19 cellular contexts compared by ENCODE assay signal in genomic region chr6:100267721-100268123, GRCh38.
A peak's percentile ranks its signal among the peaks of the same experiment; 100 is the strongest.
DNase-seq lines count a peak whose midpoint lies in the region; ATAC-seq and TF ChIP-seq lines count a peak whose summit lies in the region.
"Had no signal": no experiment of that assay in that cellular context is flagged by ENCODE, and none has a peak within 500 bp of the region (broad histone marks: within the 10 kb centered on the region; RNA-seq: fewer than 3 reads in every experiment).

No MANE protein-coding gene starts in this region.

- no peak for TF ChIP-seq CTCF in nephron (IDR thresholded peaks at IDR 0.05; ENCODE audit: unreplicated experiment in 3 of 3)

- no peaks in the 10 kb centered on the region for H3K9me3 Mint-ChIP-seq in nephron
- H3K9me3 Mint-ChIP-seq in stimulated activated naive B cell treated with anti-CD40 and anti-IgM and Interleukin-4, amounts not matched to agents 10 μg/mL and 1 μg/mL and 100 μg/mL, for 72 hours = no peaks in the 10 kb centered on the region
- H3K9me3 Mint-ChIP-seq: activated naive CD4-positive, alpha-beta T cell treated with anti-CD3 and anti-CD28 coated beads, Interleukin-2, amount 50 U/mL, for 24 hours; CD4-positive, alpha-beta T cell had no signal

- no peak overlapping the region for H3K27ac ChIP-seq in GM23248
- H3K27ac ChIP-seq: cardiac muscle cell, right atrium auricular region, SK-N-MC had no signal

- H3K27ac Mint-ChIP-seq in nephron = peak overlapping the region in 2 of 3 experiments; percentile 4 to 79
- H3K27ac Mint-ChIP-seq in stimulated activated naive B cell treated with anti-CD40 and anti-IgM and Interleukin-4, amounts not matched to agents 10 μg/mL and 1 μg/mL and 100 μg/mL, for 72 hours = no peak overlapping the region
- H3K27ac Mint-ChIP-seq: activated naive CD4-positive, alpha-beta T cell treated with anti-CD3 and anti-CD28 coated beads, Interleukin-2, amount 50 U/mL, for 24 hours; CD4-positive, alpha-beta T cell had no signal

- H3K4me2 ChIP-seq in GM23248 (ENCODE audit: unreplicated experiment) = no peak overlapping the region

- ATAC-seq in stimulated activated naive B cell treated with anti-CD40 and anti-IgM and Interleukin-4, amounts not matched to agents 10 μg/mL and 1 μg/mL and 100 μg/mL, for 72 hours (replicated peaks) = no peak

- no peaks in the 10 kb centered on the region for H3K9me2 ChIP-seq in GM23248 (ENCODE audit: insufficient read depth)

- H3K9me3 ChIP-seq in GM23248 (ENCODE audit: low read depth) (no peaks in the 10 kb centered on the region), endocrine pancreas (ENCODE audit: control insufficient read depth, low read length) (no peaks in the 10 kb centered on the region)
- H3K9me3 ChIP-seq: right atrium auricular region had no signal

- DNase-seq in GM23248 = peak; percentile 9
- DNase-seq in NCI-H226 = peak; percentile 12
- no peak for DNase-seq in NCI-H2196 treated with DMSO at 0.1 percent for 48 hours (lab: John Stamatoyannopoulos, UW; ENCODE audit: unreplicated experiment)
- no peak for DNase-seq in stimulated activated naive B cell treated with anti-CD40 and anti-IgM and Interleukin-4, amounts not matched to agents 10 μg/mL and 1 μg/mL and 100 μg/mL, for 72 hours
- no peak for DNase-seq in NCI-H1417 treated with DMSO at 0.1 percent for 48 hours (lab: John Stamatoyannopoulos, UW)
- DNase-seq in activated CD8-positive, alpha-beta memory T cell treated with anti-CD3 and anti-CD28 coated beads for 24 hours = no peak
- DNase-seq: activated CD4-positive, alpha-beta T cell treated with anti-CD3 and anti-CD28 coated beads for 4 hours; activated T-cell treated with anti-CD3 and anti-CD28 coated beads for 4 hours; CD4-positive, alpha-beta T cell; effector CD8-positive, alpha-beta T cell; GDM1; kidney; NCI-H1092 treated with DMSO at 0.1 percent for 48 hours had no signal

- in situ Hi-C loops in GM23248 (cut with MboI) = no loop called here

- H3K36me3 ChIP-seq in GM23248 (ENCODE audit: low read depth) (no peaks in the 10 kb centered on the region), endocrine pancreas (ENCODE audit: control insufficient read depth, insufficient read depth, low read length) (no peaks in the 10 kb centered on the region)
- H3K36me3 ChIP-seq: cardiac muscle cell, right atrium auricular region had no signal

- no peak overlapping the region for H3K4me3 Mint-ChIP-seq in nephron
- H3K4me3 Mint-ChIP-seq in stimulated activated naive B cell treated with anti-CD40 and anti-IgM and Interleukin-4, amounts not matched to agents 10 μg/mL and 1 μg/mL and 100 μg/mL, for 72 hours = no peak overlapping the region
- H3K4me3 Mint-ChIP-seq: activated naive CD4-positive, alpha-beta T cell treated with anti-CD3 and anti-CD28 coated beads, Interleukin-2, amount 50 U/mL, for 24 hours; CD4-positive, alpha-beta T cell had no signal

- no peaks in the 10 kb centered on the region for H3K27me3 Mint-ChIP-seq in nephron (ENCODE audit: low read depth)
- peaks cover 0 to 8% of the 10 kb centered on the region in 2 donors for H3K27me3 Mint-ChIP-seq in stimulated activated naive B cell treated with anti-CD40 and anti-IgM and Interleukin-4, amounts not matched to agents 10 μg/mL and 1 μg/mL and 100 μg/mL, for 72 hours
- H3K27me3 Mint-ChIP-seq: activated naive CD4-positive, alpha-beta T cell treated with anti-CD3 and anti-CD28 coated beads, Interleukin-2, amount 50 U/mL, for 24 hours had no signal

- H3K79me2 ChIP-seq in GM23248 (ENCODE audit: insufficient read depth) = no peaks in the 10 kb centered on the region

- H3F3A ChIP-seq in GM23248 (ENCODE audit: insufficient read depth) = peaks cover 21% of the 10 kb centered on the region

- H3K4me1 ChIP-seq in GM23248 (ENCODE audit: insufficient read depth) (peaks cover 34% of the 10 kb centered on the region), endocrine pancreas (ENCODE audit: control insufficient read depth, insufficient read depth, low read length) (no peaks in the 10 kb centered on the region)
- H3K4me1 ChIP-seq: right atrium auricular region had no signal

- H3K27me3 ChIP-seq in GM23248 (replicated peaks; ENCODE audit: insufficient read depth) = no peaks in the 10 kb centered on the region
- no peaks in the 10 kb centered on the region for H3K27me3 ChIP-seq in endocrine pancreas (ENCODE audit: control insufficient read depth, insufficient read depth, low read length)
- H3K27me3 ChIP-seq: cardiac muscle cell, right atrium auricular region had no signal

- peak overlapping the region; percentile 23; the same call in 1 of the 2 replicates for H2AFZ ChIP-seq in GM23248

- H3K4me1 Mint-ChIP-seq in nephron = peaks cover 20% of the 10 kb centered on the region
- no peaks in the 10 kb centered on the region for H3K4me1 Mint-ChIP-seq in stimulated activated naive B cell treated with anti-CD40 and anti-IgM and Interleukin-4, amounts not matched to agents 10 μg/mL and 1 μg/mL and 100 μg/mL, for 72 hours
- H3K4me1 Mint-ChIP-seq: activated naive CD4-positive, alpha-beta T cell treated with anti-CD3 and anti-CD28 coated beads, Interleukin-2, amount 50 U/mL, for 24 hours had no signal

- 79 to 83% methylated on average over 1 of the region's 1 CpG for WGBS in GM23248 (ENCODE audit: low coverage in 1 of 2, low lambda C conversion rate in 2 of 2, missing lambda C conversion rate in 2 of 2), 2 experiments

- H3K36me3 Mint-ChIP-seq in nephron (ENCODE audit: low read depth) = no peaks in the 10 kb centered on the region
- H3K36me3 Mint-ChIP-seq in stimulated activated naive B cell treated with anti-CD40 and anti-IgM and Interleukin-4, amounts not matched to agents 10 μg/mL and 1 μg/mL and 100 μg/mL, for 72 hours = no peaks in the 10 kb centered on the region
- H3K36me3 Mint-ChIP-seq: activated naive CD4-positive, alpha-beta T cell treated with anti-CD3 and anti-CD28 coated beads, Interleukin-2, amount 50 U/mL, for 24 hours had no signal

- H3K9ac ChIP-seq in GM23248 = no peak overlapping the region
- H3K9ac ChIP-seq in endocrine pancreas (ENCODE audit: control insufficient read depth, insufficient read depth, low read length) = no peak overlapping the region

- H3K4me3 ChIP-seq in GM23248 = no peak overlapping the region
- peak overlapping the region; percentile 2 for H3K4me3 ChIP-seq in endocrine pancreas (ENCODE audit: control insufficient read depth, insufficient read depth, low read length)
- H3K4me3 ChIP-seq: cardiac muscle cell, right atrium auricular region, SK-N-MC had no signal

- H4K20me1 ChIP-seq in GM23248 (ENCODE audit: insufficient read depth) = no peaks in the 10 kb centered on the region

Comparison
In these comparisons a context has a peak if more than half of its experiments do, and no peak if none do; other contexts are left out.
1. DNase-seq: peak in GM23248 (single experiment) and NCI-H226 (single experiment); none in NCI-H2196 treated with DMSO at 0.1 percent for 48 hours (single experiment), stimulated activated naive B cell treated with anti-CD40 and anti-IgM and Interleukin-4, amounts not matched to agents 10 μg/mL and 1 μg/mL and 100 μg/mL, for 72 hours (single experiment), NCI-H1417 treated with DMSO at 0.1 percent for 48 hours (single experiment) and activated CD8-positive, alpha-beta memory T cell treated with anti-CD3 and anti-CD28 coated beads for 24 hours (single experiment).